8 cellular contexts compared by ENCODE assay signal in the genomic region with DNA sequence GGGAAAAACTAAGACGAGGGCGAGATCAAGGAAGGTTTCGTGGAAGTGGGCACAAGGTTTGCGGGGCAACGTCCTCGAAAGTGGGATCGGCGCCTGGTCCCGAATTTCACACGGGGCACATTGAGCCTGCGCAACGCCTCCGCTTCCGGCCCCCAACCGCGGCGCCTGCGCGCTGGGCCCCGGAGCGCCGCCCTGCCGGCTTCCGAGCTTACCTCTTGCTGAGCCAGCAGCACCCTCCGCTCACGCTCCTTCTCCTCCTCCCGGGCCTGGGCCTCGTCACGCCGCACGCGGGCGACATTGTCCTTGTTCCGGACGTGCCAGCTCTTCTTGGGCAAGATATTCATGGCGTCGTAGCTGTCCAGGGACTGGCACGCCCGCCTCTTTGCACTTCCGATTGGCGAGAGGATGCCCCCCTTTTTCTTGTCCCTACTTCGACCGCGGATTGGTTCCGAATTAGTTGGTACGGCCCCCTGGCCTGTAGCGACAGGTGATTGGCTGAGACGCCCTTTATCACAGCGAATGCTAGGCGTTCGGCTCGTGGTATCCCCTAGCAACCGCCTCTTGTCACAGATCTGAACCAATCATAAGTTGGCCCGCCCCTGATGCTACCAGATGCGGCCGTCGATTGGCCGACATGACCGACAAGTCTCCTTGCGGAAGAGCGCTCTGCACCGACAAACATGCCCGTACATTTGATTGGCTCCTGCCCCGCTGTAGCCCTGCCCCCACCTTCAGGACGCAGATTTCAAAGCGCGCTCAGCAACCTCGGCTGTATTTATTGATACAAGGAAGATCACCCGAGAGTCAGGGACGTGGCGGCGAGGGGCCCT. TPM values are rescaled to one million over a fixed set of nuclear protein-coding genes. Genes with fewer than 3 reads are reported as not detected.
DNase-seq lines count a peak whose midpoint lies in the region; ATAC-seq, FAIRE-seq and TF ChIP-seq lines count a peak whose summit lies in the region.

TSS of gene LENG1 (minus strand) at position 370 of the 830 bp plus-strand sequence. CDS start at position 344, 26 bp downstream.

- H3K79me2 ChIP-seq in DOHH2 (ENCODE audit: control insufficient read depth, low read length) (peaks cover 28% of the 10 kb centered on the region), Karpas-422 (ENCODE audit: low read length) (peaks cover 16% of the 10 kb centered on the region)

- peaks cover 49 to 67% (median 59%) of the 10 kb centered on the region in 3 donors for H3K4me1 Mint-ChIP-seq in naive B cell
- peaks cover 52% of the 10 kb centered on the region for H3K4me1 Mint-ChIP-seq in stimulated activated memory B cell treated with anti-CD40 and anti-IgM and Interleukin-4, amounts not matched to agents 10 μg/mL and 1 μg/mL and 100 μg/mL, for 72 hours

- peaks cover 3% of the 10 kb centered on the region; the same call in 1 of the 2 replicates for H3F3A ChIP-seq in DOHH2 (ENCODE audit: control insufficient read depth, insufficient read depth)

- peaks cover 0 to 3% (median 0%) of the 10 kb centered on the region in 7 donors for H3K9me3 Mint-ChIP-seq in naive B cell
- H3K9me3 Mint-ChIP-seq in stimulated activated memory B cell treated with anti-CD40 and anti-IgM and Interleukin-4, amounts not matched to agents 10 μg/mL and 1 μg/mL and 100 μg/mL, for 72 hours: no peaks in the 10 kb centered on the region

- peaks cover 3 to 15% (median 7%) of the 10 kb centered on the region in 3 donors for H3K27me3 Mint-ChIP-seq in naive B cell
- peaks cover 17% of the 10 kb centered on the region for H3K27me3 Mint-ChIP-seq in stimulated activated memory B cell treated with anti-CD40 and anti-IgM and Interleukin-4, amounts not matched to agents 10 μg/mL and 1 μg/mL and 100 μg/mL, for 72 hours

- peak within 1 kb of the TSS; percentile 92 to 100 (median 98) for H3K27ac Mint-ChIP-seq in naive B cell
- peak within 1 kb of the TSS; percentile 97 for H3K27ac Mint-ChIP-seq in stimulated activated memory B cell treated with anti-CD40 and anti-IgM and Interleukin-4, amounts not matched to agents 10 μg/mL and 1 μg/mL and 100 μg/mL, for 72 hours

- peak; percentile 95 for FAIRE-seq in RCC 7860 (lab: Jason Lieb, UNC)

- H3K9me3 ChIP-seq in DOHH2 (ENCODE audit: control insufficient read depth, insufficient read depth, low read length) (no peaks in the 10 kb centered on the region), Karpas-422 (ENCODE audit: low read length) (no peaks in the 10 kb centered on the region)

- peak within 1 kb of the TSS; percentile 97 for H3K4me2 ChIP-seq in DOHH2 (ENCODE audit: low read length)
- peak within 1 kb of the TSS; percentile 86 for H3K4me2 ChIP-seq in Karpas-422 (ENCODE audit: low read depth, low read length, poor library complexity, severe bottlenecking)

- peaks cover 30% of the 10 kb centered on the region for H3K36me3 ChIP-seq in DOHH2 (ENCODE audit: control insufficient read depth, low read length)
- peaks cover 20% of the 10 kb centered on the region; the same call in 1 of the 2 replicates for H3K36me3 ChIP-seq in Karpas-422 (ENCODE audit: insufficient read depth, low read length)

- H3K36me3 Mint-ChIP-seq in naive B cell: peaks cover 0 to 7% of the 10 kb centered on the region in 2 donors
- H3K36me3 Mint-ChIP-seq in stimulated activated memory B cell treated with anti-CD40 and anti-IgM and Interleukin-4, amounts not matched to agents 10 μg/mL and 1 μg/mL and 100 μg/mL, for 72 hours: peaks cover 13% of the 10 kb centered on the region

- H3K27ac ChIP-seq in DOHH2 (ENCODE audit: low read depth, low read length) (peak within 1 kb of the TSS; percentile 75), Karpas-422 (ENCODE audit: low read length) (peak within 1 kb of the TSS; percentile 85)

- H3K4me1 ChIP-seq in DOHH2 (ENCODE audit: control insufficient read depth, low read length) (peaks cover 34% of the 10 kb centered on the region), Karpas-422 (ENCODE audit: low read length) (peaks cover 42% of the 10 kb centered on the region)

- H3K9me2 ChIP-seq in DOHH2 (replicated peaks; ENCODE audit: control insufficient read depth, low read length) (no peaks in the 10 kb centered on the region), Karpas-422 (replicated peaks; ENCODE audit: insufficient read depth, low read length) (no peaks in the 10 kb centered on the region)

- ATAC-seq in GM21825 (IDR thresholded peaks at IDR 0.05; ENCODE audit: unreplicated experiment): peak; percentile 79
- ATAC-seq in naive B cell (ENCODE audit: low read depth in 2 of 2): peak; percentile 87 to 89
- peak; percentile 97 for ATAC-seq in stimulated activated memory B cell treated with anti-CD40 and anti-IgM and Interleukin-4, amounts not matched to agents 10 μg/mL and 1 μg/mL and 100 μg/mL, for 72 hours

- H2AFZ ChIP-seq in Karpas-422 (ENCODE audit: low read length): peak within 1 kb of the TSS; percentile 78

- H4K20me1 ChIP-seq in DOHH2 (ENCODE audit: control insufficient read depth, insufficient read depth, low read depth, low read length) (peaks cover 5% of the 10 kb centered on the region), Karpas-422 (ENCODE audit: insufficient read depth, low read depth, low read length) (peaks cover 29% of the 10 kb centered on the region)

- H3K27me3 ChIP-seq in DOHH2 (ENCODE audit: control insufficient read depth, low read length) (no peaks in the 10 kb centered on the region), Karpas-422 (ENCODE audit: low read length) (no peaks in the 10 kb centered on the region)

- H3K4me3 ChIP-seq in DOHH2 (ENCODE audit: low read length) (peak within 1 kb of the TSS; percentile 98), Karpas-422 (ENCODE audit: low read length) (peak within 1 kb of the TSS; percentile 81)

- peak; percentile 100 for DNase-seq in Karpas-422
- peak; percentile 99 for DNase-seq in RCC 7860 (ENCODE audit: low spot score)
- peak; percentile 93 to 97 for DNase-seq in activated T-helper 1 cell treated with anti-CD3 and anti-CD28 coated beads, Interleukin-2, amount 50 U/mL, for 16 hours (ENCODE audit: low read depth in 1 of 2, low spot score in 1 of 2)
- peak; percentile 100 for DNase-seq in fibroblast of gingiva (ENCODE audit: low read depth)
- DNase-seq in naive B cell: peak; percentile 99

- peak within 1 kb of the TSS; percentile 84 for H3K9ac ChIP-seq in Karpas-422 (ENCODE audit: low read length)

- peak; percentile 58 for TF ChIP-seq CTCF in DOHH2 (IDR thresholded peaks at IDR 0.05; ENCODE audit: low read depth, low read length, poor library complexity, severe bottlenecking)

- H3K4me3 Mint-ChIP-seq in naive B cell: peak within 1 kb of the TSS; percentile 90 to 100 (median 99)
- H3K4me3 Mint-ChIP-seq in stimulated activated memory B cell treated with anti-CD40 and anti-IgM and Interleukin-4, amounts not matched to agents 10 μg/mL and 1 μg/mL and 100 μg/mL, for 72 hours: peak within 1 kb of the TSS; percentile 94

RNA-seq across cellular contexts. Expression of gene LENG1, which starts in this region (rescaled TPM):
- 1.6 and 14.0 TPM in 2 replicates for total RNA-seq in Karpas-422 (2014; rRNA removed; shearing (Covaris generic); ENCODE audit: low replicate concordance)
- 10 to 100 TPM in 5 of 6 donors, 1 to 10 TPM in 1; 9.3 to 15.3 (median 12.0) TPM for polyA plus RNA-seq in naive B cell (ENCODE audit: low read depth in 6 of 6)

Comparison
In these comparisons a context has a peak if more than half of its experiments do, and no peak if none do; other contexts are left out.
1. Peak in every context shown above with its lines: DNase-seq, ATAC-seq, H3K4me3 ChIP-seq and H3K27ac ChIP-seq.